In the genomic region with DNA sequence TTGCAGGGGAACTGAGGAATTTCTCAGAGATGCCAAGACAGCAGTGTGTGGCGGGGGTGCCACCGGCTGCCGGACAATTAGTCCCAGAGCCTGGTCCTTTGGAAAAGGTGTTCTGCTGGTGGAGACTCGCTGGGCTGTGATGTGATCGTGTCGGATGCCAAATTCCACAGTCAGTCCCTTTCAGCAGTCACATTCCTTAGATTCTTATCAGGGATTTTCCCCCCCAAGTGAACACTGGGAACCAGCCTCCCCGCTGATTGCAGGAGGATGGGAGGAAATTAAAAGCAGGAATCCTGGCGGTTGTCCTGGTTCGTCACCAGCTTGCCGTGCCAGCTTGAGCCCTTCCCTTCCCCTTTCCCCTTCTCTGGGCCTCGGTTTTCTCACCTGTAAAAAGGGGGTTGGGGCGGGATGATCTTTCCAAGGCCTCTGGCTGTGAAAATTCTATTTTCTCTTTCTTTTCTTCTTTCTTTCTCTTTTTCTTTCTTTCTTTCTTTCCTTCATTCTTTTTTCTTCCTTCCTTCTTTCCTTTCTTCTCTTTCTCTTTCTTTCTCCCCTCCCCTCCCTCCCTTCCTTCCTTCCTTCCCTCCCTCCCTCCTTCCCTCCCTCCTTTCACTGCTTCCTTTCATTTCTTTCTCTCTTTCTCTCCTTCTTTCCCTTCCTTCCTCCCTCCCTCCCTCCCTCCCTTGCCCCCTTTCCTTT, we compare ENCODE assay signal across 13 cellular contexts. TPM values are rescaled to one million over a fixed set of nuclear protein-coding genes. Genes with fewer than 3 reads are reported as not detected.
DNase-seq lines count a peak whose midpoint lies in the region; ATAC-seq, FAIRE-seq and TF ChIP-seq lines count a peak whose summit lies in the region.
"Had no signal": no experiment of that assay in that cellular context is flagged by ENCODE, and none has a peak within 500 bp of the region (broad histone marks: within the 10 kb centered on the region; RNA-seq: fewer than 3 reads in every experiment).

No MANE protein-coding gene starts in this region.

- no peak overlapping the region for H3K9ac ChIP-seq in kidney (ENCODE audit: low read length in 2 of 2)
- H3K9ac ChIP-seq: BLaER1 had no signal

- ATAC-seq in body of pancreas (peak; percentile 89), HG03045 (IDR thresholded peaks at IDR 0.05; ENCODE audit: unreplicated experiment) (no peak), HG02981 (IDR thresholded peaks at IDR 0.05; ENCODE audit: unreplicated experiment) (no peak)

- H3K27ac ChIP-seq in body of pancreas (peak overlapping the region; percentile 44 to 76 (median 65)), kidney (ENCODE audit: low read depth in 2 of 2, low read length in 2 of 2) (no peak overlapping the region)
- H3K27ac ChIP-seq: BLaER1, cardiac muscle cell had no signal

- no peaks in the 10 kb centered on the region for H3K9me3 ChIP-seq in body of pancreas
- H3K9me3 ChIP-seq in kidney (ENCODE audit: control insufficient read depth in 1 of 2, low read length in 2 of 2) = no peaks in the 10 kb centered on the region
- H3K9me3 ChIP-seq: BLaER1 had no signal

- H3K4me3 ChIP-seq in body of pancreas (no peak overlapping the region), kidney (ENCODE audit: low read length in 2 of 2) (no peak overlapping the region)
- H3K4me3 ChIP-seq: BLaER1, cardiac muscle cell had no signal

- H3K27me3 ChIP-seq in body of pancreas = no peaks in the 10 kb centered on the region
- H3K27me3 ChIP-seq: BLaER1, cardiac muscle cell had no signal

- TF ChIP-seq POLR2A in body of pancreas (IDR thresholded peaks at IDR 0.05) = peak in 1 of 3 donors; percentile 40

- peaks cover 7% of the 10 kb centered on the region for H3K4me1 ChIP-seq in body of pancreas
- H3K4me1 ChIP-seq in kidney (ENCODE audit: control insufficient read depth in 1 of 2, insufficient read depth in 1 of 2, low read depth in 1 of 2, low read length in 2 of 2) = no peaks in the 10 kb centered on the region

- H3K36me3 ChIP-seq in body of pancreas (replicated peaks in 1 of 2; ENCODE audit: insufficient read depth in 1 of 2, low read depth in 2 of 2) (no peaks in the 10 kb centered on the region), kidney (ENCODE audit: control insufficient read depth in 1 of 2, insufficient read depth in 2 of 2, low read length in 2 of 2) (no peaks in the 10 kb centered on the region)
- H3K36me3 ChIP-seq: BLaER1, cardiac muscle cell had no signal

- DNase-seq in ACHN = peak; percentile 84
- peak; percentile 58 for DNase-seq in HTR-8/SVneo (ENCODE audit: insufficient read length, low spot score)
- DNase-seq in body of pancreas = peak; percentile 37 to 72 (median 60)
- DNase-seq in kidney = peak; percentile 79
- DNase-seq in NCI-H1417 (lab: John Stamatoyannopoulos, UW) = no peak
- DNase-seq in anterior cingulate cortex (lab: John Stamatoyannopoulos, UW) = no peak
- DNase-seq: activated CD8-positive, alpha-beta memory T cell treated with anti-CD3 and anti-CD28 coated beads for 24 hours; MM.1S had no signal

- in situ Hi-C loops in ACHN (cut with HindIII; ENCODE audit: low pct_ligation_motif_present, low pct_unique_long_range_greater_than_20kb, low sequenced_read_pairs) = no loop called here

- intact Hi-C loops in body of pancreas (cut with DNase I) (no loop called here), kidney (cut with DNase I) (no loop called here)

- TF ChIP-seq CTCF in body of pancreas (IDR thresholded peaks at IDR 0.05) (peak in 1 of 7 experiments; percentile 1), kidney (IDR thresholded peaks at IDR 0.05; ENCODE audit: borderline replicate concordance, extremely low read depth, insufficient read depth) (no peak)

- 36 to 55% methylated on average over 11 to 12 of the region's 12 CpGs for WGBS in body of pancreas, 2 donors

- FAIRE-seq in HTR-8/SVneo (lab: Jason Lieb, UNC) (no peak), kidney (lab: Jason Lieb, UNC) (no peak)
- FAIRE-seq: islet of Langerhans had no signal

RNA-seq across cellular contexts. Expression of a gene that starts 39.6 kb away (rescaled TPM):
- total RNA-seq in body of pancreas = 1 to 10 TPM in 1 of 2 donors, under 1 TPM in 1; 0.78 to 2.0 TPM
- 1.2 TPM for total RNA-seq in kidney
- 3.5 TPM for polyA plus RNA-seq in kidney (ENCODE audit: insufficient read depth, low read depth, low replicate concordance)

Comparison
In these comparisons a context has a peak if more than half of its experiments do, and no peak if none do; other contexts are left out.
1. DNase-seq: peak in ACHN (single experiment), HTR-8/SVneo (single experiment), body of pancreas (4 of 4) and kidney (single experiment); none in NCI-H1417 (0 of 3) and anterior cingulate cortex (0 of 58).
2. H3K27ac ChIP-seq: peak in body of pancreas (4 of 4); none in kidney (0 of 2).